In the genomic region with DNA sequence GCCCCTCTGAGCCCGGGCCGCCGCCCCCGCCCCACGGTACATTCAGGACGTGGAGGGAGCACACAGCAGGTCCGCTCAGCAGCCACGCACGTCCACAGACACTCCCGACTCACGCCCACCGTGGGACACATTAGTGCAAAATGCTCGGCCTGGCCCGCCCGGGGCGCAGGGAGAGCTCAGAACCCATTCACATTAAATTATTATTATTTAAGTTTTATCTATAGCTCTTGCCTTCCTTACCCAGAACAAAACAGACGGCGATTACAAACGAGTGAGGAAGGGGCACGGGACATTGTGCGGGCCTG, we compare ENCODE assay signal across 23 cellular contexts. TPM values are rescaled to one million over a fixed set of nuclear protein-coding genes. Genes with fewer than 3 reads are reported as not detected.
DNase-seq lines count a peak whose midpoint lies in the region; ATAC-seq and TF ChIP-seq lines count a peak whose summit lies in the region.
"Had no signal": no experiment of that assay in that cellular context is flagged by ENCODE, and none has a peak within 500 bp of the region (broad histone marks: within the 10 kb centered on the region; RNA-seq: fewer than 3 reads in every experiment).

No MANE protein-coding gene starts in this region.

- 80% methylated on average over 21 of the region's 21 CpGs for WGBS in right cardiac atrium
- no CpG with 5 or more reads among the region's 21 CpGs for WGBS in H9 (ENCODE audit: extremely low coverage, insufficient read length, low lambda C conversion rate)

- H3K9ac ChIP-seq in rectal smooth muscle tissue (ENCODE audit: low read length) (no peak overlapping the region), H9 (ENCODE audit: extremely low read depth, insufficient read length, low read length) (no peak overlapping the region)

- TF ChIP-seq CTCF in left lung (IDR thresholded peaks at IDR 0.05) (no peak), H9 (conservative IDR thresholded peaks at IDR 0.05) (no peak)

- H3K4me3 ChIP-seq in right cardiac atrium (ENCODE audit: low read length) (no peak overlapping the region), left lung (no peak overlapping the region), rectal smooth muscle tissue (ENCODE audit: low read length) (no peak overlapping the region)

- no peaks in the 10 kb centered on the region for H3K79me1 ChIP-seq in H9 (ENCODE audit: insufficient read depth, low read depth, low read length, poor library complexity, severe bottlenecking)

- H3K27me3 ChIP-seq in right cardiac atrium (ENCODE audit: control insufficient read depth, insufficient read depth), result no peaks in the 10 kb centered on the region
- H3K27me3 ChIP-seq in left lung, result no peaks in the 10 kb centered on the region
- H3K27me3 ChIP-seq in rectal smooth muscle tissue (ENCODE audit: control insufficient read depth, insufficient read depth, low read length), result no peaks in the 10 kb centered on the region
- H3K27me3 ChIP-seq in H9 (ENCODE audit: insufficient read depth, low read length), result no peaks in the 10 kb centered on the region

- no peak overlapping the region for H3K18ac ChIP-seq in H9 (ENCODE audit: insufficient read length, low read depth, low read length)

- H2BK20ac ChIP-seq in H9 (ENCODE audit: low read depth, low read length, poor library complexity, severe bottlenecking), result no peak overlapping the region

- peaks cover 53 to 69% of the 10 kb centered on the region in 2 experiments for H3K4me1 Mint-ChIP-seq in H9

- H3K4ac ChIP-seq in H9 (ENCODE audit: low read depth, low read length), result no peak overlapping the region

- no peak overlapping the region for H4K91ac ChIP-seq in H9 (ENCODE audit: insufficient read length, low read depth, low read length)

- no peak overlapping the region for H3K27ac Mint-ChIP-seq in H9
- H3K27ac Mint-ChIP-seq: activated CD4-positive, alpha-beta memory T cell treated with anti-CD3 and anti-CD28 coated beads for 36 hours; natural killer cell treated with Interleukin-12 subunit alpha and Interleukin-12 subunit beta and Interleukin-15 and Interleukin-18, amount 100 ng/mL, for 72 hours had no signal

- no peak for ATAC-seq in right cardiac atrium
- ATAC-seq in left ventricle myocardium superior, result no peak
- no peak for ATAC-seq in left lung
- ATAC-seq: natural killer cell treated with Interleukin-12 subunit alpha and Interleukin-12 subunit beta and Interleukin-15 and Interleukin-18, amount 100 ng/mL, for 72 hours; Panc1 had no signal

- H3K56ac ChIP-seq in H9 (ENCODE audit: insufficient read length, low read depth, low read length), result no peak overlapping the region

- H4K5ac ChIP-seq in H9 (ENCODE audit: insufficient read length, low read depth, low read length), result no peak overlapping the region

- no peak overlapping the region for H3K23ac ChIP-seq in H9 (ENCODE audit: insufficient read length, low read depth, low read length)

- no peaks in the 10 kb centered on the region for H3K27me3 Mint-ChIP-seq in H9 (ENCODE audit: low read depth)
- H3K27me3 Mint-ChIP-seq: activated CD4-positive, alpha-beta memory T cell treated with anti-CD3 and anti-CD28 coated beads for 36 hours; natural killer cell treated with Interleukin-12 subunit alpha and Interleukin-12 subunit beta and Interleukin-15 and Interleukin-18, amount 100 ng/mL, for 72 hours had no signal

- intact Hi-C loops in right cardiac atrium (cut with DNase I) (no loop called here), left ventricle myocardium superior (cut with micrococcal nuclease) (no loop called here), left lung (cut with DNase I) (no loop called here)

- H2BK15ac ChIP-seq in H9 (ENCODE audit: low read depth, low read length), result no peak overlapping the region

- no peak overlapping the region for H2BK5ac ChIP-seq in H9 (ENCODE audit: insufficient read length, low read length)

- no peaks in the 10 kb centered on the region for H3K23me2 ChIP-seq in H9 (ENCODE audit: insufficient read length, low read depth, low read length, poor library complexity, severe bottlenecking)

- H3K4me1 ChIP-seq in right cardiac atrium (ENCODE audit: control insufficient read depth, insufficient read depth, low read length) (peaks cover 5% of the 10 kb centered on the region), left lung (peaks cover 3 to 46% of the 10 kb centered on the region in 2 donors), rectal smooth muscle tissue (ENCODE audit: control insufficient read depth, insufficient read depth, low read length) (peaks cover 22% of the 10 kb centered on the region), H9 (ENCODE audit: insufficient read depth, low read length) (no peaks in the 10 kb centered on the region; the same call in 1 of the 2 replicates)

- H2BK120ac ChIP-seq in H9 (ENCODE audit: low read depth, low read length, poor library complexity, severe bottlenecking), result no peak overlapping the region

- H3K14ac ChIP-seq in H9 (ENCODE audit: insufficient read depth, low read length), result no peak overlapping the region

- 0 out of 7 replicates have a peak, but pooled peaks cover 0 to 4% (median 0%) of the 10 kb centered on the region in 3 experiments for H3K36me3 Mint-ChIP-seq in H9 (ENCODE audit: insufficient read depth in 1 of 3, low read depth in 3 of 3)
- H3K36me3 Mint-ChIP-seq: activated CD4-positive, alpha-beta memory T cell treated with anti-CD3 and anti-CD28 coated beads for 36 hours; natural killer cell treated with Interleukin-12 subunit alpha and Interleukin-12 subunit beta and Interleukin-15 and Interleukin-18, amount 100 ng/mL, for 72 hours had no signal

- H3K36me3 ChIP-seq in left lung (peaks cover 0 to 51% of the 10 kb centered on the region in 2 donors), rectal smooth muscle tissue (ENCODE audit: control insufficient read depth, insufficient read depth, low read length) (peaks cover 3% of the 10 kb centered on the region)

- no peak overlapping the region for H3K4me2 ChIP-seq in H9 (ENCODE audit: insufficient read depth, insufficient read length, low read length)

- H2BK12ac ChIP-seq in H9 (ENCODE audit: insufficient read length, low read depth, low read length), result no peak overlapping the region

- no peak overlapping the region for H4K8ac ChIP-seq in H9 (replicated peaks; ENCODE audit: insufficient read length, low read depth, low read length)

- no peak overlapping the region for H3K4me3 Mint-ChIP-seq in H9
- H3K4me3 Mint-ChIP-seq: activated CD4-positive, alpha-beta memory T cell treated with anti-CD3 and anti-CD28 coated beads for 36 hours; CD14-positive monocyte; natural killer cell treated with Interleukin-12 subunit alpha and Interleukin-12 subunit beta and Interleukin-15 and Interleukin-18, amount 100 ng/mL, for 72 hours had no signal

- H2AFZ ChIP-seq in H9 (ENCODE audit: low read length), result no peak overlapping the region

- no peaks in the 10 kb centered on the region for H3K79me2 ChIP-seq in H9 (ENCODE audit: insufficient read depth, low read length)

- H4K20me1 ChIP-seq in H9 (ENCODE audit: control insufficient read depth, insufficient read depth, insufficient read length), result no peaks in the 10 kb centered on the region

- no peaks in the 10 kb centered on the region for H3K9me3 ChIP-seq in right cardiac atrium (ENCODE audit: control insufficient read depth, low read length)
- no peaks in the 10 kb centered on the region for H3K9me3 ChIP-seq in left lung
- H3K9me3 ChIP-seq in H9 (ENCODE audit: control insufficient read depth, low read depth, low read length), result no peaks in the 10 kb centered on the region

- H3K9me3 Mint-ChIP-seq in H9, result no peaks in the 10 kb centered on the region; a peak in 1 of 5 replicates
- H3K9me3 Mint-ChIP-seq: activated CD4-positive, alpha-beta memory T cell treated with anti-CD3 and anti-CD28 coated beads for 36 hours; natural killer cell treated with Interleukin-12 subunit alpha and Interleukin-12 subunit beta and Interleukin-15 and Interleukin-18, amount 100 ng/mL, for 72 hours had no signal

- DNase-seq in right cardiac atrium (peak in 2 of 3 donors; percentile 45 to 54), left ventricle myocardium superior (no peak), left lung (no peak), D341Med (ENCODE audit: low spot score) (no peak), DMS53 (lab: John Stamatoyannopoulos, UW) (no peak), H9 (no peak)
- DNase-seq in activated CD4-positive, alpha-beta T cell treated with anti-CD3 and anti-CD28 coated beads, Interleukin-2, amount 50 U/mL, for 4 hours, result no peak
- DNase-seq: activated CD4-positive, alpha-beta memory T cell treated with anti-CD3 and anti-CD28 coated beads for 36 hours; activated effector memory CD4-positive, alpha-beta T cell treated with anti-CD3 and anti-CD28 coated beads, Interleukin-2, amount 50 U/mL, for 16 hours; DMS 273 treated with DMSO at 0.1 percent for 48 hours; hypothalamus; KBM-7; NCI-H1048; NCI-H187 treated with DMSO at 0.1 percent for 48 hours; NCI-H345; stimulated activated CD4-positive, alpha-beta T cell treated with anti-CD3 and anti-CD28 coated beads, Interleukin-4, amount 100 ng/mL, for 4 hours; T-helper 2 cell had no signal

- H3T11ph ChIP-seq in H9 (ENCODE audit: low read length), result no peak overlapping the region

- H3K27ac ChIP-seq in right cardiac atrium (ENCODE audit: low read length), result no peak overlapping the region
- H3K27ac ChIP-seq in left lung, result peak overlapping the region; percentile 48 to 80
- peak overlapping the region; percentile 73 for H3K27ac ChIP-seq in rectal smooth muscle tissue (ENCODE audit: low read depth, low read length)
- H3K27ac ChIP-seq in H9 (ENCODE audit: insufficient read length, low read depth, low read length), result no peak overlapping the region
- H3K27ac ChIP-seq: epithelial cell of prostate, VCaP had no signal

- H2AK5ac ChIP-seq in H9 (ENCODE audit: insufficient read length, low read length), result no peak overlapping the region

RNA-seq across cellular contexts. Expression of a gene that starts 47.5 kb away (rescaled TPM):
- total RNA-seq in right cardiac atrium (10 to 100 TPM; 64.0 to 88.7 (median 76.2) TPM), left ventricle myocardium superior (116 TPM), left lung (10 to 100 TPM; 28.5 to 40.2 TPM), H9 (2021) (46.3 and 47.5 TPM in 2 replicates)
- 83.3 TPM for polyA plus RNA-seq in right cardiac atrium

Comparison
In these comparisons a context has a peak if more than half of its experiments do, and no peak if none do; other contexts are left out.
1. DNase-seq: peak in right cardiac atrium (2 of 3); none in left ventricle myocardium superior (single experiment), left lung (0 of 2), D341Med (single experiment), DMS53 (single experiment), activated CD4-positive, alpha-beta T cell treated with anti-CD3 and anti-CD28 coated beads, Interleukin-2, amount 50 U/mL, for 4 hours (0 of 2) and H9 (single experiment).
2. H3K27ac ChIP-seq: peak in left lung (2 of 2) and rectal smooth muscle tissue (single experiment); none in right cardiac atrium (single experiment) and H9 (single experiment).